ENCODE assay signal across 20 cellular contexts in the genomic region with DNA sequence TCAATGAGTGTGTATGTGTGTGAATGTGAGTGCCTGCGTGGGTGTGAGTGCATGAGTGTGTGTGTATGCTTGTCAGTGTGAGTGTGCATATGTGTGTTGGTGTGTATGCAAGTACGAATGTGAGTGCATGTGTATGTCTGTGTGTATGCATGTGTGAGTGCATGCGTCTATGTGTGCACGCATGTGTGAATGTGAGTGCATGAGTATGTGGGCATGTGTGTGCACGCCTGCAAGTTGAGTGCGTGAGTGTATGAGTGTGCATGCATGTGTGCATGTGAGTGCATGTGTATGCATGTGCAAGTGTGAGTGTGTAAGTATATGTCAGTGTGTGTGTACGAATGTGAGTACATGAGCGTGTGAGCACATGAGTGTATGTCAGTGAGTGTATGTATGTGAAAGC.
"Had no signal": no experiment of that assay in that cellular context is flagged by ENCODE, and none has a peak within 500 bp of the region (broad histone marks: within the 10 kb centered on the region; RNA-seq: fewer than 3 reads in every experiment).

No MANE protein-coding gene starts in this region.

- H3K9me3 Mint-ChIP-seq: memory B cell; mesothelial cell of epicardium; naive B cell; nephron; neural progenitor cell; stimulated activated naive B cell treated with anti-CD40 and anti-IgM and Interleukin-4, amounts not matched to agents 10 μg/mL and 1 μg/mL and 100 μg/mL, for 72 hours; stimulated activated naive CD8-positive, alpha-beta T cell treated with anti-CD3 and anti-CD28 coated beads, Interleukin-15, Interleukin-2, amounts not matched to agents 100 ng/mL and 50 ng/mL, for 24 hours had no signal

- H3K27me3 ChIP-seq: neural progenitor cell, suprapubic skin, transverse colon had no signal

- DNase-seq: mucosa of descending colon; naive B cell; psoas muscle; right cardiac atrium; stimulated activated CD4-positive, alpha-beta T cell treated with anti-CD3 and anti-CD28 coated beads, Interleukin-15, amount 100 ng/mL, for 24 hours; stimulated activated CD4-positive, alpha-beta T cell treated with anti-CD3 and anti-CD28 coated beads, Interleukin-2, amount 100 ng/mL, for 48 hours; stimulated activated naive B cell treated with anti-CD40 and anti-IgM and Interleukin-4, amounts not matched to agents 10 μg/mL and 1 μg/mL and 100 μg/mL, for 72 hours; transverse colon had no signal

- H3K9me3 ChIP-seq: mucosa of descending colon, psoas muscle, suprapubic skin, transverse colon had no signal

- H3K4me1 Mint-ChIP-seq: memory B cell; mesothelial cell of epicardium; naive B cell; nephron; stimulated activated naive B cell treated with anti-CD40 and anti-IgM and Interleukin-4, amounts not matched to agents 10 μg/mL and 1 μg/mL and 100 μg/mL, for 72 hours had no signal

- ATAC-seq: left lobe of liver; mucosa of descending colon; psoas muscle; right cardiac atrium; stimulated activated naive B cell treated with anti-CD40 and anti-IgM and Interleukin-4, amounts not matched to agents 10 μg/mL and 1 μg/mL and 100 μg/mL, for 72 hours had no signal

- H3K27ac Mint-ChIP-seq: memory B cell; mesothelial cell of epicardium; naive B cell; nephron; neural progenitor cell; stimulated activated naive B cell treated with anti-CD40 and anti-IgM and Interleukin-4, amounts not matched to agents 10 μg/mL and 1 μg/mL and 100 μg/mL, for 72 hours; stimulated activated naive CD8-positive, alpha-beta T cell treated with anti-CD3 and anti-CD28 coated beads, Interleukin-15, Interleukin-2, amounts not matched to agents 100 ng/mL and 50 ng/mL, for 24 hours had no signal

- H3K9ac ChIP-seq: neural progenitor cell had no signal

- H3K36me3 Mint-ChIP-seq: memory B cell; mesothelial cell of epicardium; naive B cell; neural progenitor cell; stimulated activated naive B cell treated with anti-CD40 and anti-IgM and Interleukin-4, amounts not matched to agents 10 μg/mL and 1 μg/mL and 100 μg/mL, for 72 hours had no signal

- FAIRE-seq: frontal cortex, keratinocyte had no signal

- H3K27ac ChIP-seq: coronary artery, neural progenitor cell, psoas muscle, skin epidermis, suprapubic skin, transverse colon had no signal

- H2AFZ ChIP-seq: neural progenitor cell had no signal

- H3K4me3 ChIP-seq: coronary artery, lung, mucosa of descending colon, neural progenitor cell, psoas muscle, skin epidermis, suprapubic skin, transverse colon had no signal

- H3K4me1 ChIP-seq: neural progenitor cell, psoas muscle, suprapubic skin had no signal

- H3K4me3 Mint-ChIP-seq: memory B cell; mesothelial cell of epicardium; naive B cell; nephron; neural progenitor cell; stimulated activated naive B cell treated with anti-CD40 and anti-IgM and Interleukin-4, amounts not matched to agents 10 μg/mL and 1 μg/mL and 100 μg/mL, for 72 hours; stimulated activated naive CD8-positive, alpha-beta T cell treated with anti-CD3 and anti-CD28 coated beads, Interleukin-15, Interleukin-2, amounts not matched to agents 100 ng/mL and 50 ng/mL, for 24 hours had no signal

- H3K36me3 ChIP-seq: neural progenitor cell, suprapubic skin, transverse colon had no signal

- H3K4me2 ChIP-seq: neural progenitor cell had no signal

- H3K27me3 Mint-ChIP-seq: stimulated activated naive CD8-positive, alpha-beta T cell treated with anti-CD3 and anti-CD28 coated beads, Interleukin-15, Interleukin-2, amounts not matched to agents 100 ng/mL and 50 ng/mL, for 24 hours had no signal
